In genomic region chr21:37074195-37074510, GRCh38 we compare ENCODE assay signal across 1 cellular context.
A peak's percentile ranks its signal among the peaks of the same experiment; 100 is the strongest.
TF ChIP-seq lines count a peak whose summit lies in the region.

No MANE protein-coding gene starts in this region.

TF ChIP-seq in HEK293, 187 proteins besides CTCF, POLR2A, EP300 and RAD21 (continued from another document):
- TF ChIP-seq ZBTB44 (tag by site-specific recombination; IDR thresholded peaks at IDR 0.05) (no peak), PRDM10 (tag by site-specific recombination; IDR thresholded peaks at IDR 0.05) (peak; percentile 94), OVOL3 (tag by site-specific recombination; IDR thresholded peaks at IDR 0.05) (no peak), ZNF10 (tag by site-specific recombination; IDR thresholded peaks at IDR 0.05) (no peak), WT1 (tag by site-specific recombination; IDR thresholded peaks at IDR 0.05) (no peak), ZNF24 (tag by site-specific recombination; IDR thresholded peaks at IDR 0.05) (no peak), ZBTB20 (tag by site-specific recombination; IDR thresholded peaks at IDR 0.05) (no peak), ZNF169 (tag by site-specific recombination; IDR thresholded peaks at IDR 0.05) (no peak), ZNF366 (tag by site-specific recombination; conservative IDR thresholded peaks at IDR 0.05) (peak; percentile 69), ZNF623 (tag by site-specific recombination; IDR thresholded peaks at IDR 0.05) (0 out of 2 replicates have a peak, but pooled peaks have one; percentile 3), ZNF600 (tag by site-specific recombination; IDR thresholded peaks at IDR 0.05) (peak; percentile 69; the same call in 1 of the 2 replicates), ZNF530 (tag by site-specific recombination; IDR thresholded peaks at IDR 0.05; ENCODE audit: low read depth) (no peak), ZNF549 (tag by site-specific recombination; IDR thresholded peaks at IDR 0.05) (no peak), GLI4 (tag by site-specific recombination; IDR thresholded peaks at IDR 0.05) (no peak), ZNF394 (tag by site-specific recombination; IDR thresholded peaks at IDR 0.05; ENCODE audit: borderline replicate concordance) (peak; percentile 59; the same call in 1 of the 2 replicates), MYNN (tag by site-specific recombination; IDR thresholded peaks at IDR 0.05; ENCODE audit: borderline replicate concordance) (peak; percentile 65), ZNF292 (tag by site-specific recombination; IDR thresholded peaks at IDR 0.05; ENCODE audit: borderline replicate concordance, low read depth) (no peak), ZNF585B (tag by site-specific recombination; IDR thresholded peaks at IDR 0.05) (no peak), ZNF610 (tag by site-specific recombination; IDR thresholded peaks at IDR 0.05; ENCODE audit: borderline replicate concordance) (no peak), ZNF211 (tag by site-specific recombination; IDR thresholded peaks at IDR 0.05; ENCODE audit: low read depth) (no peak), ZNF837 (tag by site-specific recombination; IDR thresholded peaks at IDR 0.05) (no peak), ZNF341 (tag by site-specific recombination; IDR thresholded peaks at IDR 0.05; ENCODE audit: low read depth) (peak; percentile 35; the same call in 1 of the 2 replicates), ZNF302 (tag by site-specific recombination; IDR thresholded peaks at IDR 0.05; ENCODE audit: low read depth) (no peak), BCL11A (tag by site-specific recombination; IDR thresholded peaks at IDR 0.05; ENCODE audit: low read depth) (no peak), ZBTB17 (tag by site-specific recombination; IDR thresholded peaks at IDR 0.05) (peak; percentile 88), ATF2 (tag by site-specific recombination; IDR thresholded peaks at IDR 0.05; ENCODE audit: low read depth) (no peak), ZNF654 (tag by site-specific recombination; IDR thresholded peaks at IDR 0.05; ENCODE audit: low read depth) (no peak)
